18 cellular contexts compared by ENCODE assay signal in genomic region chr17:67403065-67403464, GRCh38. TPM values are rescaled to one million over a fixed set of nuclear protein-coding genes. Genes with fewer than 3 reads are reported as not detected.
A peak's percentile ranks its signal among the peaks of the same experiment; 100 is the strongest.
DNase-seq lines count a peak whose midpoint lies in the region; ATAC-seq lines count a peak whose summit lies in the region.
"Had no signal": no experiment of that assay in that cellular context is flagged by ENCODE, and none has a peak within 500 bp of the region (broad histone marks: within the 10 kb centered on the region; RNA-seq: fewer than 3 reads in every experiment).

No MANE protein-coding gene starts in this region.

- H3K9me3 ChIP-seq in CD8-positive, alpha-beta memory T cell (ENCODE audit: low read length), result no peaks in the 10 kb centered on the region
- H3K9me3 ChIP-seq: adrenal gland had no signal

- H3K27me3 Mint-ChIP-seq in activated CD4-positive, alpha-beta memory T cell treated with anti-CD3 and anti-CD28 coated beads for 36 hours, result no peaks in the 10 kb centered on the region
- H3K27me3 Mint-ChIP-seq in activated CD4-positive, alpha-beta memory T cell treated with anti-CD3 and anti-CD28 coated beads, Interleukin-2, amount 10 ng/mL, durations not matched to agents 7 days and 5 days, result no peaks in the 10 kb centered on the region
- no peaks in the 10 kb centered on the region for H3K27me3 Mint-ChIP-seq in CD8-positive, alpha-beta memory T cell
- no peaks in the 10 kb centered on the region for H3K27me3 Mint-ChIP-seq in activated CD8-positive, alpha-beta T cell treated with anti-CD3 and anti-CD28 coated beads, Interleukin-2, amount 10 ng/mL, durations not matched to agents 7 days and 5 days (ENCODE audit: low read depth)
- H3K27me3 Mint-ChIP-seq in naive thymus-derived CD8-positive, alpha-beta T cell, result no peaks in the 10 kb centered on the region
- H3K27me3 Mint-ChIP-seq: type B pancreatic cell had no signal

- no peaks in the 10 kb centered on the region for H3K36me3 Mint-ChIP-seq in activated CD4-positive, alpha-beta memory T cell treated with anti-CD3 and anti-CD28 coated beads for 36 hours
- H3K36me3 Mint-ChIP-seq in activated CD4-positive, alpha-beta memory T cell treated with anti-CD3 and anti-CD28 coated beads, Interleukin-2, amount 10 ng/mL, durations not matched to agents 7 days and 5 days (ENCODE audit: low read depth), result peaks cover 11% of the 10 kb centered on the region
- H3K36me3 Mint-ChIP-seq in CD8-positive, alpha-beta memory T cell, result peaks cover 0 to 24% (median 11%) of the 10 kb centered on the region in 3 donors
- peaks cover 26% of the 10 kb centered on the region for H3K36me3 Mint-ChIP-seq in activated CD8-positive, alpha-beta T cell treated with anti-CD3 and anti-CD28 coated beads, Interleukin-2, amount 10 ng/mL, durations not matched to agents 7 days and 5 days (ENCODE audit: low read depth)
- peaks cover 5 to 16% (median 16%) of the 10 kb centered on the region in 3 donors for H3K36me3 Mint-ChIP-seq in naive thymus-derived CD8-positive, alpha-beta T cell

- no peak overlapping the region for H3K4me3 Mint-ChIP-seq in activated CD4-positive, alpha-beta memory T cell treated with anti-CD3 and anti-CD28 coated beads for 36 hours
- H3K4me3 Mint-ChIP-seq in activated CD4-positive, alpha-beta memory T cell treated with anti-CD3 and anti-CD28 coated beads, Interleukin-2, amount 10 ng/mL, durations not matched to agents 7 days and 5 days, result no peak overlapping the region
- H3K4me3 Mint-ChIP-seq in CD8-positive, alpha-beta memory T cell, result peak overlapping the region in 6 of 7 donors; percentile 44 to 83 (median 69)
- H3K4me3 Mint-ChIP-seq in activated CD8-positive, alpha-beta T cell treated with anti-CD3 and anti-CD28 coated beads, Interleukin-2, amount 10 ng/mL, durations not matched to agents 7 days and 5 days, result peak overlapping the region; percentile 59
- peak overlapping the region; percentile 44 to 88 (median 78) for H3K4me3 Mint-ChIP-seq in naive thymus-derived CD8-positive, alpha-beta T cell
- H3K4me3 Mint-ChIP-seq: T-helper 1 cell treated with Interleukin-12 subunit alpha and Interleukin-12 subunit beta and Interleukin-4 antibody, amounts not matched to agents 30 μg/mL and 1 μg/mL, for 36 hours; type B pancreatic cell had no signal

- H3K4me3 ChIP-seq in CD8-positive, alpha-beta memory T cell (ENCODE audit: low read length), result no peak overlapping the region
- H3K4me3 ChIP-seq: adrenal gland, K562 had no signal

- no peaks in the 10 kb centered on the region for H3K36me3 ChIP-seq in CD8-positive, alpha-beta memory T cell (ENCODE audit: insufficient read depth, low read length)
- H3K36me3 ChIP-seq: adrenal gland had no signal

- peak overlapping the region; percentile 10 for H3K27ac Mint-ChIP-seq in activated CD4-positive, alpha-beta memory T cell treated with anti-CD3 and anti-CD28 coated beads for 36 hours
- no peak overlapping the region for H3K27ac Mint-ChIP-seq in activated CD4-positive, alpha-beta memory T cell treated with anti-CD3 and anti-CD28 coated beads, Interleukin-2, amount 10 ng/mL, durations not matched to agents 7 days and 5 days
- H3K27ac Mint-ChIP-seq in CD8-positive, alpha-beta memory T cell, result peak overlapping the region; percentile 84 to 94 (median 90)
- H3K27ac Mint-ChIP-seq in activated CD8-positive, alpha-beta T cell treated with anti-CD3 and anti-CD28 coated beads, Interleukin-2, amount 10 ng/mL, durations not matched to agents 7 days and 5 days, result peak overlapping the region; percentile 85
- H3K27ac Mint-ChIP-seq in naive thymus-derived CD8-positive, alpha-beta T cell, result peak overlapping the region; percentile 90 to 100 (median 95)
- H3K27ac Mint-ChIP-seq: T-helper 1 cell treated with Interleukin-12 subunit alpha and Interleukin-12 subunit beta and Interleukin-4 antibody, amounts not matched to agents 30 μg/mL and 1 μg/mL, for 36 hours; type B pancreatic cell had no signal

- POLR2A ChIA-PET in activated CD4-positive, alpha-beta memory T cell treated with anti-CD3 and anti-CD28 coated beads for 36 hours (lab: Charles Lee), result no interaction called here
- POLR2A ChIA-PET in activated CD4-positive, alpha-beta memory T cell treated with anti-CD3 and anti-CD28 coated beads, Interleukin-2, amount 10 ng/mL, durations not matched to agents 7 days and 5 days (lab: Charles Lee), result no interaction called here
- POLR2A ChIA-PET in CD8-positive, alpha-beta memory T cell (lab: Charles Lee), result interaction anchor here (1.7 to 1.9 kb wide), 2 partner anchors 20 to 38 kb away, joined by 5 read pairs; no protein-coding TSS in a partner anchor
- POLR2A ChIA-PET in activated CD8-positive, alpha-beta T cell treated with anti-CD3 and anti-CD28 coated beads, Interleukin-2, amount 10 ng/mL, durations not matched to agents 7 days and 5 days (lab: Charles Lee), result interaction anchor here (1.0 to 1.3 kb wide), 3 partner anchors 14 to 73 kb away, joined by 4 to 11 read pairs (median 5); no protein-coding TSS in a partner anchor
- POLR2A ChIA-PET in naive thymus-derived CD8-positive, alpha-beta T cell (lab: Charles Lee), result interaction anchor here (0.6 to 3.4 kb wide), 8 partner anchors 15 to 73 kb away, joined by 3 to 25 read pairs (median 4); partner anchors contain the start of gene PITPNC1

- intact Hi-C loops in activated CD4-positive, alpha-beta memory T cell treated with anti-CD3 and anti-CD28 coated beads for 36 hours (cut with micrococcal nuclease), result no loop called here

- no peaks in the 10 kb centered on the region for H3K9me3 Mint-ChIP-seq in activated CD4-positive, alpha-beta memory T cell treated with anti-CD3 and anti-CD28 coated beads for 36 hours
- H3K9me3 Mint-ChIP-seq in activated CD4-positive, alpha-beta memory T cell treated with anti-CD3 and anti-CD28 coated beads, Interleukin-2, amount 10 ng/mL, durations not matched to agents 7 days and 5 days, result no peaks in the 10 kb centered on the region
- H3K9me3 Mint-ChIP-seq in CD8-positive, alpha-beta memory T cell, result no peaks in the 10 kb centered on the region
- peaks cover 3% of the 10 kb centered on the region for H3K9me3 Mint-ChIP-seq in activated CD8-positive, alpha-beta T cell treated with anti-CD3 and anti-CD28 coated beads, Interleukin-2, amount 10 ng/mL, durations not matched to agents 7 days and 5 days (ENCODE audit: insufficient read depth)
- no peaks in the 10 kb centered on the region for H3K9me3 Mint-ChIP-seq in naive thymus-derived CD8-positive, alpha-beta T cell
- H3K9me3 Mint-ChIP-seq: T-helper 1 cell treated with Interleukin-12 subunit alpha and Interleukin-12 subunit beta and Interleukin-4 antibody, amounts not matched to agents 30 μg/mL and 1 μg/mL, for 36 hours; type B pancreatic cell had no signal

- CTCF ChIA-PET in activated CD4-positive, alpha-beta memory T cell treated with anti-CD3 and anti-CD28 coated beads for 36 hours (lab: Charles Lee), result interaction anchor here (2.7 kb wide), 1 partner anchor 72 kb away, joined by 6 read pairs; no protein-coding TSS in a partner anchor
- CTCF ChIA-PET in activated CD4-positive, alpha-beta memory T cell treated with anti-CD3 and anti-CD28 coated beads, Interleukin-2, amount 10 ng/mL, durations not matched to agents 7 days and 5 days (lab: Charles Lee), result no interaction called here
- CTCF ChIA-PET in CD8-positive, alpha-beta memory T cell (lab: Charles Lee), result interaction anchor here (1.4 to 1.6 kb wide), 2 partner anchors 12 to 72 kb away, joined by 3 to 4 read pairs; no protein-coding TSS in a partner anchor
- CTCF ChIA-PET in activated CD8-positive, alpha-beta T cell treated with anti-CD3 and anti-CD28 coated beads, Interleukin-2, amount 10 ng/mL, durations not matched to agents 7 days and 5 days (lab: Charles Lee), result interaction anchor here (1.5 kb wide), 1 partner anchor 72 kb away, joined by 6 read pairs; no protein-coding TSS in a partner anchor

- H3K27me3 ChIP-seq in CD8-positive, alpha-beta memory T cell (ENCODE audit: insufficient read depth, low read length, poor library complexity, severe bottlenecking), result no peaks in the 10 kb centered on the region
- H3K27me3 ChIP-seq: adrenal gland had no signal

- ATAC-seq in activated CD8-positive, alpha-beta T cell treated with anti-CD3 and anti-CD28 coated beads, Interleukin-2, amount 10 ng/mL, durations not matched to agents 7 days and 5 days, result no peak
- no peak for ATAC-seq in naive thymus-derived CD8-positive, alpha-beta T cell
- no peak for ATAC-seq in GM19035 (IDR thresholded peaks at IDR 0.05; ENCODE audit: unreplicated experiment)

- no peak for DNase-seq in activated CD4-positive, alpha-beta memory T cell treated with anti-CD3 and anti-CD28 coated beads for 36 hours
- DNase-seq in activated CD4-positive, alpha-beta memory T cell treated with anti-CD3 and anti-CD28 coated beads, Interleukin-2, amount 10 ng/mL, durations not matched to agents 7 days and 5 days, result no peak
- DNase-seq in CD8-positive, alpha-beta memory T cell, result no peak
- DNase-seq in activated CD8-positive, alpha-beta T cell treated with anti-CD3 and anti-CD28 coated beads, Interleukin-2, amount 10 ng/mL, durations not matched to agents 7 days and 5 days, result no peak
- DNase-seq in naive thymus-derived CD8-positive, alpha-beta T cell, result no peak
- DNase-seq in nucleus accumbens (lab: John Stamatoyannopoulos, UW) (no peak), A172 (ENCODE audit: low spot score) (no peak)
- DNase-seq: ACHN, NCI-H1048, NCI-H2029, NCI-H510A treated with DMSO at 0.1 percent for 48 hours, OCI-M1, SHP77 treated with DMSO at 0.1 percent for 48 hours had no signal

- H3K4me1 Mint-ChIP-seq in activated CD4-positive, alpha-beta memory T cell treated with anti-CD3 and anti-CD28 coated beads for 36 hours (ENCODE audit: low read depth), result peaks cover 54% of the 10 kb centered on the region
- peaks cover 21% of the 10 kb centered on the region for H3K4me1 Mint-ChIP-seq in activated CD4-positive, alpha-beta memory T cell treated with anti-CD3 and anti-CD28 coated beads, Interleukin-2, amount 10 ng/mL, durations not matched to agents 7 days and 5 days
- peaks cover 64 to 89% (median 79%) of the 10 kb centered on the region in 3 donors for H3K4me1 Mint-ChIP-seq in CD8-positive, alpha-beta memory T cell
- H3K4me1 Mint-ChIP-seq in activated CD8-positive, alpha-beta T cell treated with anti-CD3 and anti-CD28 coated beads, Interleukin-2, amount 10 ng/mL, durations not matched to agents 7 days and 5 days (ENCODE audit: low read depth), result peaks cover 72% of the 10 kb centered on the region
- H3K4me1 Mint-ChIP-seq in naive thymus-derived CD8-positive, alpha-beta T cell, result peaks cover 33 to 85% (median 82%) of the 10 kb centered on the region in 4 donors

- H3K4me1 ChIP-seq in CD8-positive, alpha-beta memory T cell (ENCODE audit: insufficient read depth, low read length), result peaks cover 66% of the 10 kb centered on the region
- H3K4me1 ChIP-seq: adrenal gland had no signal

- no peak overlapping the region for H3K27ac ChIP-seq in CD8-positive, alpha-beta memory T cell (ENCODE audit: low read depth, low read length)
- H3K27ac ChIP-seq: adrenal gland had no signal

RNA-seq across cellular contexts. Expression of gene PITPNC1, which starts 26.0 kb away (rescaled TPM):
- total RNA-seq in activated CD4-positive, alpha-beta memory T cell treated with anti-CD3 and anti-CD28 coated beads for 36 hours, result 10 to 100 TPM; 35.7 to 37.3 TPM
- 10 to 100 TPM; 29.1 to 31.1 TPM for total RNA-seq in activated CD4-positive, alpha-beta memory T cell treated with anti-CD3 and anti-CD28 coated beads, Interleukin-2, amount 10 ng/mL, durations not matched to agents 7 days and 5 days
- total RNA-seq in CD8-positive, alpha-beta memory T cell, result 10 to 100 TPM; 43.1 to 45.1 TPM
- 163 TPM for polyA plus RNA-seq in CD8-positive, alpha-beta memory T cell
- 10 to 100 TPM; 74.0 to 76.5 TPM for total RNA-seq in activated CD8-positive, alpha-beta T cell treated with anti-CD3 and anti-CD28 coated beads, Interleukin-2, amount 10 ng/mL, durations not matched to agents 7 days and 5 days
- 100 to 1,000 TPM; 128 to 133 TPM for total RNA-seq in naive thymus-derived CD8-positive, alpha-beta T cell
- 100 to 1,000 TPM; 119 to 159 (median 125) TPM for polyA plus RNA-seq in naive thymus-derived CD8-positive, alpha-beta T cell
- 2.0 and 2.7 TPM in 2 replicates for total RNA-seq in A172 (2014; rRNA removed; shearing (Covaris generic))

RNA-seq across cellular contexts. Expression of gene PSMD12, which starts 36.7 kb away (rescaled TPM):
- 10 to 100 TPM; 94.0 to 98.6 TPM for total RNA-seq in activated CD4-positive, alpha-beta memory T cell treated with anti-CD3 and anti-CD28 coated beads for 36 hours
- total RNA-seq in activated CD4-positive, alpha-beta memory T cell treated with anti-CD3 and anti-CD28 coated beads, Interleukin-2, amount 10 ng/mL, durations not matched to agents 7 days and 5 days, result 10 to 100 TPM; 49.3 to 50.0 TPM
- total RNA-seq in CD8-positive, alpha-beta memory T cell, result 10 to 100 TPM; 91.1 to 94.2 TPM
- polyA plus RNA-seq in CD8-positive, alpha-beta memory T cell, result 40.2 TPM
- 10 to 100 TPM; 49.4 to 53.9 TPM for total RNA-seq in activated CD8-positive, alpha-beta T cell treated with anti-CD3 and anti-CD28 coated beads, Interleukin-2, amount 10 ng/mL, durations not matched to agents 7 days and 5 days
- total RNA-seq in naive thymus-derived CD8-positive, alpha-beta T cell, result 10 to 100 TPM; 44.6 to 45.4 TPM
- polyA plus RNA-seq in naive thymus-derived CD8-positive, alpha-beta T cell, result 10 to 100 TPM; 32.0 to 33.0 (median 32.5) TPM
- total RNA-seq in A172 (2014; rRNA removed; shearing (Covaris generic)), result 58.1 and 59.4 TPM in 2 replicates

Comparison
In these comparisons a context has a peak if more than half of its experiments do, and no peak if none do; other contexts are left out.
1. H3K4me3 Mint-ChIP-seq: peak in CD8-positive, alpha-beta memory T cell (6 of 7), activated CD8-positive, alpha-beta T cell treated with anti-CD3 and anti-CD28 coated beads, Interleukin-2, amount 10 ng/mL, durations not matched to agents 7 days and 5 days (single experiment) and naive thymus-derived CD8-positive, alpha-beta T cell (10 of 10); none in activated CD4-positive, alpha-beta memory T cell treated with anti-CD3 and anti-CD28 coated beads for 36 hours (single experiment) and activated CD4-positive, alpha-beta memory T cell treated with anti-CD3 and anti-CD28 coated beads, Interleukin-2, amount 10 ng/mL, durations not matched to agents 7 days and 5 days (single experiment).
2. POLR2A ChIA-PET loops: an anchor here in CD8-positive, alpha-beta memory T cell (1.7 to 1.9 kb wide), activated CD8-positive, alpha-beta T cell treated with anti-CD3 and anti-CD28 coated beads, Interleukin-2, amount 10 ng/mL, durations not matched to agents 7 days and 5 days (1.0 to 1.3 kb wide) and naive thymus-derived CD8-positive, alpha-beta T cell (0.6 to 3.4 kb wide); none called in activated CD4-positive, alpha-beta memory T cell treated with anti-CD3 and anti-CD28 coated beads for 36 hours and activated CD4-positive, alpha-beta memory T cell treated with anti-CD3 and anti-CD28 coated beads, Interleukin-2, amount 10 ng/mL, durations not matched to agents 7 days and 5 days.